Comparison of ENCODE assay signal across 23 cellular contexts in genomic region chr6:19827247-19827646, GRCh38. TPM values are rescaled to one million over a fixed set of nuclear protein-coding genes. Genes with fewer than 3 reads are reported as not detected.
"Had no signal": no experiment of that assay in that cellular context is flagged by ENCODE, and none has a peak within 500 bp of the region (broad histone marks: within the 10 kb centered on the region; RNA-seq: fewer than 3 reads in every experiment).

No MANE protein-coding gene starts in this region.

- H3K4me3 Mint-ChIP-seq: T-helper 17 cell had no signal

- DNase-seq: KBM-7, NCI-H1092 treated with DMSO at 0.1 percent for 48 hours, NCI-H1436 treated with DMSO at 0.1 percent for 48 hours, NCI-H1694, NCI-H187 treated with DMSO at 0.1 percent for 48 hours, NCI-H2029 treated with DMSO at 0.1 percent for 48 hours, NCI-H2107, NCI-H2227 treated with DMSO at 0.1 percent for 48 hours, NCI-H524, NCI-H526 treated with DMSO at 0.1 percent for 48 hours, NCI-H774, OCI-M1, PC-9, Peyer's patch, Right ventricle myocardium superior, SIG-M5, T-helper 1 cell, T-helper 17 cell had no signal

- H3K9me3 ChIP-seq: Peyer's patch, SJSA1 had no signal

- H3K27me3 Mint-ChIP-seq: T-helper 17 cell had no signal

- H3K27me3 ChIP-seq: Peyer's patch had no signal

- H3K4me3 ChIP-seq: PC-9, Peyer's patch, SJSA1, SK-N-MC had no signal

- H3K36me3 ChIP-seq: Peyer's patch, SJSA1 had no signal

- H3K4me1 Mint-ChIP-seq: T-helper 17 cell had no signal

- H3K27ac ChIP-seq: HL-60, PC-9, Peyer's patch, SJSA1, SK-N-MC had no signal

- H3K4me1 ChIP-seq: Peyer's patch, SJSA1 had no signal

- H3K27ac Mint-ChIP-seq: T-helper 17 cell had no signal

RNA-seq across cellular contexts. Expression of gene ID4, which starts 9.9 kb away (rescaled TPM):
- total RNA-seq: LHCN-M2, MCF 10A, T-helper 17 cell had no signal
